In the genomic region with DNA sequence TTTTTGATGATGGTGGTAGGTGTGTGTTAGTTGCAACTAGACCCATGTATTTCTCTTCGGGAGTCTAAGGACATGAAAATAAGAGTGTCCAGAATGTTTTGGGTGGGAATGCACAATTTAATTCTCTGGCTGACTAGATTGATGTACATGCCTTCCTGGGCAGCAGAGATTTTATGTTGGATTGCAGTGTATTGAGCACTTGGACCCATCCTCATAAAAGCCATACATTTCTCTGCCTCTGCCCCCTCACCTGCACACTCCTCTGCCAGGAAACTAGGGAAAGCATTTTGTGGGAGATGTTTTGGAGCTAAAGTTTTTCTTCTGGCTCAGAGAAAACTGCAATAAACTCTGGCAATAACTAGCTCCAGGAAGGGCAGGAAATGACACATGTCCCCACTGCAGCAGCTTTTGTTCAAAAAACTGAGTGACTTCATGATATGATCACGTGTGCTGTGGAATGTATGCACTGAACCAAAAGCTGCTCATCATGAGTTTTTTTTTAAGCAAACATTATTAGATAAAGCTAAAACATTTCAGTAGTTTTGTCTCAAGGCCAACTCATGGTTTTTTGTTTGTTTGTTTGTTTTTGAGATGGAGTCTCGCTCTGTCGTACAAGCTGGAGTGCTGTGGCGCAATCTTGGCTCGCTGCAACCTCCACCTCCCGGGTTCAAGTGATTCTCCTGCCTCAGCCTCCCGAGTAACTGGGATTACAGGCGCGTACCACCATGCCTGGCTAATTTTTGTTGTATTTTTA, we compare ENCODE assay signal across 6 cellular contexts.
DNase-seq lines count a peak whose midpoint lies in the region; ATAC-seq lines count a peak whose summit lies in the region.

No MANE protein-coding gene starts in this region.

- peak overlapping the region; percentile 36 for H3K27ac Mint-ChIP-seq in stimulated activated effector memory CD8-positive, alpha-beta T cell treated with anti-CD3 and anti-CD28 coated beads, Interleukin-12 subunit alpha, Interleukin-12 subunit beta, amount 100 ng/mL, for 72 hours

- peak; percentile 94 for ATAC-seq in stimulated activated effector memory CD8-positive, alpha-beta T cell treated with anti-CD3 and anti-CD28 coated beads, Interleukin-12 subunit alpha, Interleukin-12 subunit beta, amount 100 ng/mL, for 72 hours

- no peak overlapping the region for H3K4me3 Mint-ChIP-seq in stimulated activated effector memory CD8-positive, alpha-beta T cell treated with anti-CD3 and anti-CD28 coated beads, Interleukin-12 subunit alpha, Interleukin-12 subunit beta, amount 100 ng/mL, for 72 hours

- peaks cover 11% of the 10 kb centered on the region for H3K4me1 Mint-ChIP-seq in stimulated activated effector memory CD8-positive, alpha-beta T cell treated with anti-CD3 and anti-CD28 coated beads, Interleukin-12 subunit alpha, Interleukin-12 subunit beta, amount 100 ng/mL, for 72 hours

- H3K9me3 Mint-ChIP-seq in stimulated activated effector memory CD8-positive, alpha-beta T cell treated with anti-CD3 and anti-CD28 coated beads, Interleukin-12 subunit alpha, Interleukin-12 subunit beta, amount 100 ng/mL, for 72 hours = no peaks in the 10 kb centered on the region

- DNase-seq in activated CD4-positive, alpha-beta T cell treated with anti-CD3 and anti-CD28 coated beads for 4 hours = peak; percentile 4 to 17
- no peak for DNase-seq in activated CD4-positive, alpha-beta T cell treated with anti-CD3 and anti-CD28 coated beads, Interleukin-2, amount 50 U/mL, for 1 hour
- DNase-seq in epidermal melanocyte (ENCODE audit: insufficient read length, low spot score) (peak; percentile 51), DMS153 treated with DMSO at 0.1 percent for 48 hours (lab: John Stamatoyannopoulos, UW; ENCODE audit: unreplicated experiment) (no peak), cortex of kidney (lab: John Stamatoyannopoulos, UW) (no peak)
- no peak for DNase-seq in stimulated activated effector memory CD8-positive, alpha-beta T cell treated with anti-CD3 and anti-CD28 coated beads, Interleukin-12 subunit alpha, Interleukin-12 subunit beta, amount 100 ng/mL, for 72 hours (ENCODE audit: low spot score in 2 of 2)

- peaks cover 4% of the 10 kb centered on the region for H3K36me3 Mint-ChIP-seq in stimulated activated effector memory CD8-positive, alpha-beta T cell treated with anti-CD3 and anti-CD28 coated beads, Interleukin-12 subunit alpha, Interleukin-12 subunit beta, amount 100 ng/mL, for 72 hours

Comparison
In these comparisons a context has a peak if more than half of its experiments do, and no peak if none do; other contexts are left out.
1. DNase-seq: peak in activated CD4-positive, alpha-beta T cell treated with anti-CD3 and anti-CD28 coated beads for 4 hours (2 of 2) and epidermal melanocyte (single experiment); none in activated CD4-positive, alpha-beta T cell treated with anti-CD3 and anti-CD28 coated beads, Interleukin-2, amount 50 U/mL, for 1 hour (single experiment), stimulated activated effector memory CD8-positive, alpha-beta T cell treated with anti-CD3 and anti-CD28 coated beads, Interleukin-12 subunit alpha, Interleukin-12 subunit beta, amount 100 ng/mL, for 72 hours (0 of 2), DMS153 treated with DMSO at 0.1 percent for 48 hours (single experiment) and cortex of kidney (single experiment).